In the genomic region with DNA sequence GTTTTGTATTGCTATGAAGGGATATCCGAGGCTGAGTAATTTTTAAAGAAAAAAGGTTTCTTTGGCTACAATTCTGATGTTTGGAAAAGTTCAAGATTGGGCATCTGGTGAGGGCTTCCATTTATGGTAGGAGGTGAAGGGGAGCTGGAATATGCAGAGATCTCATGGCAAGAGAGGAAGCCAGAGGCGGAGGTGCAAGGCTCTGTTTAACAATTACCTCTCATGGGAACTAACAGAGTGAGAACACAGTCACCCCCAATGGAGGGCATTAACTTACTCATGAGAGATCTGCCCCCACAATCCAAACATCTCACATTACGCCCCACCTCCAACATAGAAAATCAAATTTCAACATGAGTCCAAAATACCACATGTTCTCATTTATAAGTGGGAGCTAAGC, we compare ENCODE assay signal across 13 cellular contexts.
"Had no signal": no experiment of that assay in that cellular context is flagged by ENCODE, and none has a peak within 500 bp of the region (broad histone marks: within the 10 kb centered on the region; RNA-seq: fewer than 3 reads in every experiment).

No MANE protein-coding gene starts in this region.

- H3K36me3 Mint-ChIP-seq: activated naive CD8-positive, alpha-beta T cell treated with anti-CD3 and anti-CD28 coated beads, Interleukin-2, amount 10 ng/mL, durations not matched to agents 7 days and 5 days had no signal

- H3K4me1 ChIP-seq: breast epithelium, tibial artery, uterus had no signal

- H3K9me3 ChIP-seq: breast epithelium, tibial artery, uterus had no signal

- H3K36me3 ChIP-seq: breast epithelium, tibial artery, uterus had no signal

- H3K4me3 Mint-ChIP-seq: activated CD8-positive, alpha-beta T cell treated with anti-CD3 and anti-CD28 coated beads, Interleukin-2, amount 10 ng/mL, durations not matched to agents 7 days and 5 days; activated naive CD8-positive, alpha-beta T cell treated with anti-CD3 and anti-CD28 coated beads, Interleukin-2, amount 10 ng/mL, durations not matched to agents 7 days and 5 days; endodermal cell had no signal

- H3K4me1 Mint-ChIP-seq: endodermal cell had no signal

- DNase-seq: activated CD8-positive, alpha-beta memory T cell treated with anti-CD3 and anti-CD28 coated beads, Interleukin-2, amount 50 U/mL, for 48 hours; activated CD8-positive, alpha-beta T cell treated with anti-CD3 and anti-CD28 coated beads, Interleukin-2, amount 10 ng/mL, durations not matched to agents 7 days and 5 days; activated naive CD8-positive, alpha-beta T cell treated with anti-CD3 and anti-CD28 coated beads, Interleukin-2, amount 10 ng/mL, durations not matched to agents 7 days and 5 days; anterior cingulate cortex; dermis blood vessel endothelial cell; endodermal cell; erythroblast; stimulated activated CD4-positive, alpha-beta T cell treated with anti-CD3 and anti-CD28 coated beads, Interleukin-4, amount 100 ng/mL, for 24 hours; tibial artery; uterus had no signal

- H3K9me3 Mint-ChIP-seq: activated naive CD8-positive, alpha-beta T cell treated with anti-CD3 and anti-CD28 coated beads, Interleukin-2, amount 10 ng/mL, durations not matched to agents 7 days and 5 days had no signal

- H3K27ac ChIP-seq: breast epithelium, hepatocyte, tibial artery, uterus, VCaP had no signal

- H3K27me3 ChIP-seq: breast epithelium, hepatocyte, tibial artery, uterus had no signal

- H3K27ac Mint-ChIP-seq: activated CD8-positive, alpha-beta T cell treated with anti-CD3 and anti-CD28 coated beads, Interleukin-2, amount 10 ng/mL, durations not matched to agents 7 days and 5 days; activated naive CD8-positive, alpha-beta T cell treated with anti-CD3 and anti-CD28 coated beads, Interleukin-2, amount 10 ng/mL, durations not matched to agents 7 days and 5 days; endodermal cell had no signal

- ATAC-seq: activated CD8-positive, alpha-beta T cell treated with anti-CD3 and anti-CD28 coated beads, Interleukin-2, amount 10 ng/mL, durations not matched to agents 7 days and 5 days had no signal

- H3K4me3 ChIP-seq: breast epithelium, hepatocyte, tibial artery, uterus had no signal
